ENCODE assay signal across 23 cellular contexts in genomic region chr1:223037845-223038244, GRCh38.
DNase-seq lines count a peak whose midpoint lies in the region; ATAC-seq, FAIRE-seq and TF ChIP-seq lines count a peak whose summit lies in the region.
"Had no signal": no experiment of that assay in that cellular context is flagged by ENCODE, and none has a peak within 500 bp of the region (broad histone marks: within the 10 kb centered on the region; RNA-seq: fewer than 3 reads in every experiment).

No MANE protein-coding gene starts in this region.

- 2% methylated on average over 9 of the region's 9 CpGs for WGBS in K562 (ENCODE audit: insufficient coverage, low coverage, missing lambda C conversion rate)
- WGBS in neuronal stem cell (ENCODE audit: extremely low coverage in 2 of 2, insufficient read length in 2 of 2, insufficient replicate concordance in 1 of 2), 2 donors: no CpG with 5 or more reads among the region's 9 CpGs

- no peak overlapping the region for H3K14ac ChIP-seq in neuronal stem cell (ENCODE audit: low read length)

- TF ChIP-seq RAD21 in K562 (CRISPR knock-in tag; conservative IDR thresholded peaks at IDR 0.05 in 1 of 2, IDR thresholded peaks at IDR 0.05 in 1 of 2): no peak

- no peaks in the 10 kb centered on the region for H4K20me1 ChIP-seq in GM23338 (replicated peaks; ENCODE audit: insufficient read depth)
- 0 out of 2 replicates have a peak, but pooled peaks cover 7% of the 10 kb centered on the region for H4K20me1 ChIP-seq in K562 (replicated peaks; ENCODE audit: control insufficient read depth, insufficient read depth, low read length)
- H4K20me1 ChIP-seq: BLaER1 had no signal

- H3K4me3 Mint-ChIP-seq in GM23338: no peak overlapping the region
- H3K4me3 Mint-ChIP-seq in stimulated activated effector memory CD8-positive, alpha-beta T cell treated with anti-CD3 and anti-CD28 coated beads, Interleukin-12 subunit alpha, Interleukin-12 subunit beta, amount 100 ng/mL, for 72 hours: no peak overlapping the region
- H3K4me3 Mint-ChIP-seq: B cell; CD14-positive monocyte; CD4-positive, alpha-beta T cell; CD8-positive, alpha-beta memory T cell had no signal

- peaks cover 3% of the 10 kb centered on the region; the same call in 1 of the 3 replicates for H3K9me3 Mint-ChIP-seq in GM23338
- no peaks in the 10 kb centered on the region for H3K9me3 Mint-ChIP-seq in stimulated activated effector memory CD8-positive, alpha-beta T cell treated with anti-CD3 and anti-CD28 coated beads, Interleukin-12 subunit alpha, Interleukin-12 subunit beta, amount 100 ng/mL, for 72 hours
- H3K9me3 Mint-ChIP-seq: CD4-positive, alpha-beta T cell; CD8-positive, alpha-beta memory T cell had no signal

- no peak overlapping the region for H2AK5ac ChIP-seq in neuronal stem cell (ENCODE audit: low read depth, low read length)

- peak overlapping the region; percentile 72 for H3K18ac ChIP-seq in neuronal stem cell (ENCODE audit: low read length)

- TF ChIP-seq CTCF in GM23338 (conservative IDR thresholded peaks at IDR 0.05; ENCODE audit: low read depth in 2 of 2) (no peak), K562 (IDR thresholded peaks at IDR 0.05 in 2 of 3, conservative IDR thresholded peaks at IDR 0.05 in 1 of 3; ENCODE audit: insufficient read depth in 2 of 3, low read depth in 1 of 3, low read length in 3 of 3) (no peak), colonic mucosa (IDR thresholded peaks at IDR 0.05) (no peak)

- H3K9me2 ChIP-seq in GM23338 (ENCODE audit: insufficient read depth): 0 out of 2 replicates have a peak, but pooled peaks cover 7% of the 10 kb centered on the region

- H3F3A ChIP-seq in GM23338 (replicated peaks; ENCODE audit: low read depth): no peaks in the 10 kb centered on the region

- H3K27ac ChIP-seq in GM23338 (ENCODE audit: low read depth): no peak overlapping the region
- no peak overlapping the region for H3K27ac ChIP-seq in K562 (ENCODE audit: extremely low read depth, low read depth, low read length)
- H3K27ac ChIP-seq in neuronal stem cell (replicated peaks; ENCODE audit: low read length): no peak overlapping the region
- H3K27ac ChIP-seq in colonic mucosa: no peak overlapping the region
- H3K27ac ChIP-seq: BLaER1 had no signal

- no peaks in the 10 kb centered on the region for H3K79me1 ChIP-seq in neuronal stem cell (ENCODE audit: low read depth, low read length)

- BruUV-seq in K562 (replicated peaks; lab: Mats Ljungman, UMichigan): no TSS peak

- no peaks in the 10 kb centered on the region for H3K9me1 ChIP-seq in K562 (ENCODE audit: control insufficient read depth, insufficient read depth, low read length)

- H3K36me3 Mint-ChIP-seq in GM23338 (ENCODE audit: low read depth): peaks cover 22% of the 10 kb centered on the region
- no peaks in the 10 kb centered on the region for H3K36me3 Mint-ChIP-seq in stimulated activated effector memory CD8-positive, alpha-beta T cell treated with anti-CD3 and anti-CD28 coated beads, Interleukin-12 subunit alpha, Interleukin-12 subunit beta, amount 100 ng/mL, for 72 hours
- H3K36me3 Mint-ChIP-seq: CD14-positive monocyte; CD8-positive, alpha-beta memory T cell had no signal

- H3K27me3 ChIP-seq in GM23338 (ENCODE audit: insufficient read depth) (no peaks in the 10 kb centered on the region), K562 (ENCODE audit: control insufficient read depth in 2 of 2, insufficient read depth in 2 of 2, low read length in 2 of 2) (peaks cover 26 to 59% of the 10 kb centered on the region in 2 experiments), neuronal stem cell (ENCODE audit: control insufficient read depth in 3 of 3, insufficient read depth in 3 of 3, low read depth in 1 of 3, low read length in 3 of 3) (peaks cover 0 to 8% (median 0%) of the 10 kb centered on the region in 3 experiments), colonic mucosa (no peaks in the 10 kb centered on the region)
- H3K27me3 ChIP-seq: BLaER1 had no signal

- H3K4ac ChIP-seq in neuronal stem cell (ENCODE audit: low read length): no peak overlapping the region

- H3K4me2 ChIP-seq in GM23338 (no peak overlapping the region), K562 (ENCODE audit: insufficient read depth, low read length) (no peak overlapping the region; the same call in 1 of the 2 replicates), neuronal stem cell (ENCODE audit: insufficient read depth, low read length, poor library complexity, severe bottlenecking) (no peak overlapping the region)
- H3K4me2 ChIP-seq: BLaER1 had no signal

- peak; percentile 33 for ATAC-seq in GM23338
- ATAC-seq in K562: peak; percentile 23; the same call in 1 of the 3 replicates
- no peak for ATAC-seq in stimulated activated effector memory CD8-positive, alpha-beta T cell treated with anti-CD3 and anti-CD28 coated beads, Interleukin-12 subunit alpha, Interleukin-12 subunit beta, amount 100 ng/mL, for 72 hours
- ATAC-seq in HG03196 (IDR thresholded peaks at IDR 0.05; ENCODE audit: unreplicated experiment): no peak
- ATAC-seq in HG03095 (IDR thresholded peaks at IDR 0.05; ENCODE audit: unreplicated experiment): no peak

- H4K91ac ChIP-seq in neuronal stem cell (ENCODE audit: low read depth, low read length, poor library complexity): no peak overlapping the region

- H2AFZ ChIP-seq in GM23338 (no peak overlapping the region), K562 (ENCODE audit: low read depth, low read length) (0 out of 2 replicates have a peak overlapping the region, but pooled peaks have one; percentile 23), neuronal stem cell (ENCODE audit: low read length) (no peak overlapping the region)

- peak overlapping the region; percentile 62 for H2BK15ac ChIP-seq in neuronal stem cell (ENCODE audit: low read length)

- in situ Hi-C loops in K562 (cut with MboI): no loop called here

- DNase-seq in GM23338 (ENCODE audit: low spot score) (no peak), K562 (ENCODE audit: extremely low read depth in 1 of 4, low spot score in 3 of 4) (no peak), islet precursor cell (peak; percentile 76), neuronal stem cell (ENCODE audit: low spot score) (no peak), colonic mucosa (no peak)
- DNase-seq in stimulated activated effector memory CD8-positive, alpha-beta T cell treated with anti-CD3 and anti-CD28 coated beads, Interleukin-12 subunit alpha, Interleukin-12 subunit beta, amount 100 ng/mL, for 72 hours (ENCODE audit: low spot score in 2 of 2): no peak
- DNase-seq: CD4-positive, alpha-beta T cell; CD8-positive, alpha-beta memory T cell; DMS 273 treated with DMSO at 0.1 percent for 48 hours; DMS79; EL; GF-D8; GOT3; HCEC 1CT had no signal

- TF ChIP-seq EP300 in K562 (IDR thresholded peaks at IDR 0.05; ENCODE audit: low read length): no peak

- H4K8ac ChIP-seq in neuronal stem cell (ENCODE audit: low read depth, low read length): no peak overlapping the region

- H3K9me3 ChIP-seq in K562 (replicated peaks; ENCODE audit: control insufficient read depth, insufficient read depth, low read depth, low read length) (no peaks in the 10 kb centered on the region), neuronal stem cell (replicated peaks in 1 of 2; ENCODE audit: control insufficient read depth in 2 of 2, insufficient read depth in 1 of 2, low read depth in 1 of 2, low read length in 2 of 2) (no peaks in the 10 kb centered on the region), colonic mucosa (no peaks in the 10 kb centered on the region)
- H3K9me3 ChIP-seq: BLaER1 had no signal

- no peak overlapping the region for H2BK120ac ChIP-seq in neuronal stem cell (ENCODE audit: low read depth, low read length)

- CTCF ChIA-PET in K562 (lab: Yijun Ruan, JAX; ENCODE audit: low intra/inter-chr PET ratio): no interaction called here

- H3K4me3 ChIP-seq in GM23338 (no peak overlapping the region), K562 (no peak overlapping the region), neuronal stem cell (ENCODE audit: low read length in 2 of 2) (no peak overlapping the region), colonic mucosa (no peak overlapping the region)
- H3K4me3 ChIP-seq: BLaER1 had no signal

- H3K4me1 ChIP-seq in GM23338 (ENCODE audit: insufficient read depth) (peaks cover 45% of the 10 kb centered on the region), K562 (replicated peaks in 1 of 2; ENCODE audit: control insufficient read depth in 2 of 2, insufficient read depth in 2 of 2, low read length in 2 of 2) (peaks cover 4 to 12% of the 10 kb centered on the region in 2 experiments; a peak in 3 of 5 replicates), neuronal stem cell (ENCODE audit: control insufficient read depth in 2 of 2, insufficient read depth in 1 of 2, low read depth in 1 of 2, low read length in 2 of 2) (no peaks in the 10 kb centered on the region), colonic mucosa (no peaks in the 10 kb centered on the region)
- H3K4me1 ChIP-seq: BLaER1 had no signal

- H3K9ac ChIP-seq in K562 (ENCODE audit: insufficient read depth in 1 of 2, low read depth in 2 of 2, low read length in 2 of 2) (no peak overlapping the region), neuronal stem cell (ENCODE audit: low read depth, low read length, poor library complexity) (no peak overlapping the region), colonic mucosa (ENCODE audit: low read depth in 2 of 2, low read length in 2 of 2) (no peak overlapping the region)
- H3K9ac ChIP-seq: BLaER1 had no signal

- H3K27me3 Mint-ChIP-seq in GM23338 (ENCODE audit: insufficient read depth, low read depth, poor library complexity): peaks cover 23% of the 10 kb centered on the region

- POLR2A ChIA-PET in K562 (lab: Yijun Ruan, JAX): interaction anchor here (0.6 to 1.0 kb wide), 2 partner anchors 57 to 160 kb away, joined by 3 read pairs; no protein-coding TSS in a partner anchor

- peaks cover 12% of the 10 kb centered on the region for H3K79me2 ChIP-seq in GM23338 (replicated peaks; ENCODE audit: insufficient read depth)
- H3K79me2 ChIP-seq in K562 (ENCODE audit: control insufficient read depth, insufficient read depth, low read length): no peaks in the 10 kb centered on the region

- no peak overlapping the region for H3K23ac ChIP-seq in neuronal stem cell (ENCODE audit: low read depth, low read length, poor library complexity)

- no peak overlapping the region for H3K27ac Mint-ChIP-seq in GM23338
- H3K27ac Mint-ChIP-seq in stimulated activated effector memory CD8-positive, alpha-beta T cell treated with anti-CD3 and anti-CD28 coated beads, Interleukin-12 subunit alpha, Interleukin-12 subunit beta, amount 100 ng/mL, for 72 hours: no peak overlapping the region
- H3K27ac Mint-ChIP-seq: B cell; CD4-positive, alpha-beta T cell had no signal

- H2BK12ac ChIP-seq in neuronal stem cell (ENCODE audit: low read length): no peak overlapping the region

- peaks cover 54% of the 10 kb centered on the region for H3K4me1 Mint-ChIP-seq in GM23338
- H3K4me1 Mint-ChIP-seq in stimulated activated effector memory CD8-positive, alpha-beta T cell treated with anti-CD3 and anti-CD28 coated beads, Interleukin-12 subunit alpha, Interleukin-12 subunit beta, amount 100 ng/mL, for 72 hours: no peaks in the 10 kb centered on the region
- H3K4me1 Mint-ChIP-seq: B cell; CD8-positive, alpha-beta memory T cell had no signal

- H3K36me3 ChIP-seq in GM23338 (ENCODE audit: insufficient read depth) (no peaks in the 10 kb centered on the region), K562 (ENCODE audit: control insufficient read depth, insufficient read depth, low read length) (no peaks in the 10 kb centered on the region), neuronal stem cell (replicated peaks in 1 of 2; ENCODE audit: control insufficient read depth in 2 of 2, insufficient read depth in 2 of 2, low read length in 2 of 2) (no peaks in the 10 kb centered on the region), colonic mucosa (no peaks in the 10 kb centered on the region)
- H3K36me3 ChIP-seq: BLaER1 had no signal

- TF ChIP-seq POLR2A in K562 (conservative IDR thresholded peaks at IDR 0.05): no peak

- intact Hi-C loops in K562 (cut with micrococcal nuclease) (no loop called here), colonic mucosa (cut with DNase I) (no loop called here)

- H2BK5ac ChIP-seq in neuronal stem cell (ENCODE audit: low read length): peak overlapping the region; percentile 29

- no peak for FAIRE-seq in K562 (lab: Jason Lieb, UNC)
- FAIRE-seq: A204.1, D721Med, GM12891, GM18507 had no signal

Comparison
In these comparisons a context has a peak if more than half of its experiments do, and no peak if none do; other contexts are left out.
1. ATAC-seq: peak in GM23338 (single experiment) and K562 (single experiment); none in stimulated activated effector memory CD8-positive, alpha-beta T cell treated with anti-CD3 and anti-CD28 coated beads, Interleukin-12 subunit alpha, Interleukin-12 subunit beta, amount 100 ng/mL, for 72 hours (single experiment), HG03196 (single experiment) and HG03095 (single experiment).